Comparison of ENCODE assay signal across 14 cellular contexts in the genomic region with DNA sequence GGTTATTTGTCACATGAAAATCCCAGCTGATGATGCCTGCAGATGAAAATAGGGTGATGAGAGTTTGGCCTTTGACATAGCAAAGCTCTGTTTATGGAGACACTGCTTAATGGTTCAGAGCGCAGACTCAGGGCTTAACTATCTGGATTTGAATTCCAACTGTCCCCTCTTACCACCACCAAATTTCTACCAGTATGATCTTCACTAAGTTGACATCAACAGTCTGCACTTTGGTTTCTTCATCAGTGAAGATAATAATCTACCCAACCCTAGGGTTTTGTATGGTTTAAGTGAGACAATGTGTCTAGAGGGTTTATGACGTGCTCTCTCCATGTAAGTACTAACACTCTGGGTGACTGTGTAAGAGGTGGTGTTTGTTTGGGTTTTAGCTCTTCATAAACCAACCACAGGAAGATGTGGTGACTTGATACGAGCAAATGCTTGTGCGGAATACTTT.
DNase-seq lines count a peak whose midpoint lies in the region; ATAC-seq, FAIRE-seq and TF ChIP-seq lines count a peak whose summit lies in the region.
"Had no signal": no experiment of that assay in that cellular context is flagged by ENCODE, and none has a peak within 500 bp of the region (broad histone marks: within the 10 kb centered on the region; RNA-seq: fewer than 3 reads in every experiment).

No MANE protein-coding gene starts in this region.

- H3K4me3 Mint-ChIP-seq in CD4-positive, alpha-beta T cell, result peak overlapping the region; percentile 14
- H3K4me3 Mint-ChIP-seq in activated CD4-positive, alpha-beta memory T cell treated with anti-CD3 and anti-CD28 coated beads, Interleukin-2, amount 10 ng/mL, durations not matched to agents 7 days and 5 days, result no peak overlapping the region
- no peak overlapping the region for H3K4me3 Mint-ChIP-seq in stimulated activated memory B cell treated with anti-CD40 and anti-IgM and Interleukin-4, amounts not matched to agents 10 μg/mL and 1 μg/mL and 100 μg/mL, for 72 hours

- H3K4me1 Mint-ChIP-seq in CD4-positive, alpha-beta T cell (ENCODE audit: low read depth), result peaks cover 54% of the 10 kb centered on the region
- peaks cover 56% of the 10 kb centered on the region for H3K4me1 Mint-ChIP-seq in activated CD4-positive, alpha-beta memory T cell treated with anti-CD3 and anti-CD28 coated beads, Interleukin-2, amount 10 ng/mL, durations not matched to agents 7 days and 5 days
- peaks cover 9% of the 10 kb centered on the region for H3K4me1 Mint-ChIP-seq in stimulated activated memory B cell treated with anti-CD40 and anti-IgM and Interleukin-4, amounts not matched to agents 10 μg/mL and 1 μg/mL and 100 μg/mL, for 72 hours

- no peaks in the 10 kb centered on the region for H3K27me3 ChIP-seq in CD4-positive, alpha-beta T cell (ENCODE audit: control insufficient read depth, insufficient read depth, low read length)
- H3K27me3 ChIP-seq in gastrocnemius medialis, result no peaks in the 10 kb centered on the region
- H3K27me3 ChIP-seq: cardiac muscle cell had no signal

- peak; percentile 84 for ATAC-seq in CD4-positive, alpha-beta T cell (ENCODE audit: poor library complexity)
- peak; percentile 28 for ATAC-seq in left colon
- ATAC-seq in stimulated activated memory B cell treated with anti-CD40 and anti-IgM and Interleukin-4, amounts not matched to agents 10 μg/mL and 1 μg/mL and 100 μg/mL, for 72 hours, result no peak
- no peak for ATAC-seq in HG02798 (IDR thresholded peaks at IDR 0.05; ENCODE audit: poor library complexity, unreplicated experiment)
- ATAC-seq in gastrocnemius medialis, result no peak

- peaks cover under 1% of the 10 kb centered on the region in 2 donors for H3K4me1 ChIP-seq in gastrocnemius medialis
- H3K4me1 ChIP-seq: prostate gland had no signal

- H3K36me3 Mint-ChIP-seq in CD4-positive, alpha-beta T cell (ENCODE audit: low read depth), result no peaks in the 10 kb centered on the region
- peaks cover 17% of the 10 kb centered on the region for H3K36me3 Mint-ChIP-seq in activated CD4-positive, alpha-beta memory T cell treated with anti-CD3 and anti-CD28 coated beads, Interleukin-2, amount 10 ng/mL, durations not matched to agents 7 days and 5 days (ENCODE audit: low read depth)
- no peaks in the 10 kb centered on the region for H3K36me3 Mint-ChIP-seq in stimulated activated memory B cell treated with anti-CD40 and anti-IgM and Interleukin-4, amounts not matched to agents 10 μg/mL and 1 μg/mL and 100 μg/mL, for 72 hours

- no peak for TF ChIP-seq POLR2A in gastrocnemius medialis (IDR thresholded peaks at IDR 0.05)

- no peaks in the 10 kb centered on the region for H3K9me3 ChIP-seq in CD4-positive, alpha-beta T cell (ENCODE audit: control insufficient read depth, low read length)
- H3K9me3 ChIP-seq in gastrocnemius medialis, result no peaks in the 10 kb centered on the region
- H3K9me3 ChIP-seq: prostate gland had no signal

- POLR2A ChIA-PET in CD4-positive, alpha-beta T cell (lab: Charles Lee), result interaction anchor here (0.9 to 3.5 kb wide), 14 partner anchors 7 to 260 kb away, joined by 3 to 52 read pairs (median 4); partner anchors contain the start of gene TNFAIP3
- POLR2A ChIA-PET in activated CD4-positive, alpha-beta memory T cell treated with anti-CD3 and anti-CD28 coated beads, Interleukin-2, amount 10 ng/mL, durations not matched to agents 7 days and 5 days (lab: Charles Lee), result interaction anchor here (0.8 to 2.7 kb wide), 14 partner anchors 7 to 232 kb away, joined by 3 to 42 read pairs (median 4); partner anchors contain the start of gene TNFAIP3

- no peak overlapping the region for H3K4me3 ChIP-seq in gastrocnemius medialis
- H3K4me3 ChIP-seq: cardiac muscle cell, prostate gland had no signal

- H3K27ac ChIP-seq in CD4-positive, alpha-beta T cell (ENCODE audit: low read depth, low read length), result peak overlapping the region; percentile 45
- no peak overlapping the region for H3K27ac ChIP-seq in gastrocnemius medialis
- H3K27ac ChIP-seq: cardiac muscle cell, prostate gland had no signal

- H3K27ac Mint-ChIP-seq in CD4-positive, alpha-beta T cell, result peak overlapping the region; percentile 91
- peak overlapping the region; percentile 44 for H3K27ac Mint-ChIP-seq in activated CD4-positive, alpha-beta memory T cell treated with anti-CD3 and anti-CD28 coated beads, Interleukin-2, amount 10 ng/mL, durations not matched to agents 7 days and 5 days
- no peak overlapping the region for H3K27ac Mint-ChIP-seq in stimulated activated memory B cell treated with anti-CD40 and anti-IgM and Interleukin-4, amounts not matched to agents 10 μg/mL and 1 μg/mL and 100 μg/mL, for 72 hours

- intact Hi-C loops in CD4-positive, alpha-beta T cell (cut with DNase I, micrococcal nuclease), result loop anchor here in 1 of 2 experiments (1.0 to 5.0 kb wide), 4 partner anchors 7 to 152 kb away; partner anchors contain the start of gene TNFAIP3
- intact Hi-C loops in left colon (cut with DNase I, micrococcal nuclease) (no loop called here), gastrocnemius medialis (cut with DNase I; ENCODE audit: low total_unique reads) (no loop called here)

- H3K27me3 Mint-ChIP-seq in CD4-positive, alpha-beta T cell, result no peaks in the 10 kb centered on the region
- no peaks in the 10 kb centered on the region for H3K27me3 Mint-ChIP-seq in activated CD4-positive, alpha-beta memory T cell treated with anti-CD3 and anti-CD28 coated beads, Interleukin-2, amount 10 ng/mL, durations not matched to agents 7 days and 5 days
- H3K27me3 Mint-ChIP-seq in stimulated activated memory B cell treated with anti-CD40 and anti-IgM and Interleukin-4, amounts not matched to agents 10 μg/mL and 1 μg/mL and 100 μg/mL, for 72 hours, result no peaks in the 10 kb centered on the region

- FAIRE-seq in GM19239 (lab: Jason Lieb, UNC), result peak; percentile 40

- CTCF ChIA-PET in CD4-positive, alpha-beta T cell (lab: Charles Lee), result interaction anchor here (0.6 to 4.7 kb wide), 9 partner anchors 8 to 260 kb away, joined by 3 to 54 read pairs (median 6); partner anchors contain the start of gene TNFAIP3
- CTCF ChIA-PET in activated CD4-positive, alpha-beta memory T cell treated with anti-CD3 and anti-CD28 coated beads, Interleukin-2, amount 10 ng/mL, durations not matched to agents 7 days and 5 days (lab: Charles Lee), result interaction anchor here (1.0 to 2.7 kb wide), 13 partner anchors 7 to 289 kb away, joined by 3 to 22 read pairs (median 5); partner anchors contain the start of gene TNFAIP3

- H3K9me3 Mint-ChIP-seq in CD4-positive, alpha-beta T cell, result peaks cover 5% of the 10 kb centered on the region
- H3K9me3 Mint-ChIP-seq in activated CD4-positive, alpha-beta memory T cell treated with anti-CD3 and anti-CD28 coated beads, Interleukin-2, amount 10 ng/mL, durations not matched to agents 7 days and 5 days, result no peaks in the 10 kb centered on the region
- H3K9me3 Mint-ChIP-seq in stimulated activated memory B cell treated with anti-CD40 and anti-IgM and Interleukin-4, amounts not matched to agents 10 μg/mL and 1 μg/mL and 100 μg/mL, for 72 hours, result peaks cover 3% of the 10 kb centered on the region

- in situ Hi-C loops in gastrocnemius medialis (cut with MboI; ENCODE audit: low sequenced_read_pairs in 4 of 4), result loop anchor here in 3 of 4 donors (10.0 to 25.0 kb wide), 2 partner anchors 229 to 397 kb away; partner anchors contain the start of gene PERP (in 1 of the 3)

- no peak for TF ChIP-seq CTCF in CD4-positive, alpha-beta T cell (IDR thresholded peaks at IDR 0.05)
- TF ChIP-seq CTCF in gastrocnemius medialis (IDR thresholded peaks at IDR 0.05 in 4 of 5, conservative IDR thresholded peaks at IDR 0.05 in 1 of 5), result no peak

- DNase-seq in CD4-positive, alpha-beta T cell, result peak in 3 of 10 experiments; percentile 12 to 51 (median 17)
- DNase-seq in GM19239 (ENCODE audit: insufficient read length, low spot score) (no peak), left colon (no peak), iPS-NIHi11 (ENCODE audit: low spot score) (no peak), gastrocnemius medialis (no peak)
- DNase-seq in activated CD4-positive, alpha-beta memory T cell treated with anti-CD3 and anti-CD28 coated beads, Interleukin-2, amount 10 ng/mL, durations not matched to agents 7 days and 5 days, result peak; percentile 43
- DNase-seq: KG1, midbrain, NCI-H2029 treated with DMSO at 0.1 percent for 48 hours, substantia nigra had no signal

- no peaks in the 10 kb centered on the region for H3K36me3 ChIP-seq in gastrocnemius medialis
- H3K36me3 ChIP-seq: cardiac muscle cell, prostate gland had no signal

Comparison
In these comparisons a context has a peak if more than half of its experiments do, and no peak if none do; other contexts are left out.
1. ATAC-seq: peak in CD4-positive, alpha-beta T cell (single experiment) and left colon (single experiment); none in stimulated activated memory B cell treated with anti-CD40 and anti-IgM and Interleukin-4, amounts not matched to agents 10 μg/mL and 1 μg/mL and 100 μg/mL, for 72 hours (single experiment), HG02798 (single experiment) and gastrocnemius medialis (0 of 2).